ENCODE assay signal across 1 cellular context in genomic region chr19:8304841-8305621, GRCh38.
TF ChIP-seq lines count a peak whose summit lies in the region.

No MANE protein-coding gene starts in this region.

TF ChIP-seq in HCT116, 20 proteins besides CTCF, POLR2A, EP300 and RAD21:
- TF ChIP-seq SRF (IDR thresholded peaks at IDR 0.05; ENCODE audit: low read depth) (no peak), SIN3A (IDR thresholded peaks at IDR 0.05; ENCODE audit: low read depth) (no peak)
